In genomic region chrX:107389726-107390125, GRCh38 we compare ENCODE assay signal across 29 cellular contexts. TPM values are rescaled to one million over a fixed set of nuclear protein-coding genes. Genes with fewer than 3 reads are reported as not detected.
"Had no signal": no experiment of that assay in that cellular context is flagged by ENCODE, and none has a peak within 500 bp of the region (broad histone marks: within the 10 kb centered on the region; RNA-seq: fewer than 3 reads in every experiment).

No MANE protein-coding gene starts in this region.

- H3K4me1 ChIP-seq: colonic mucosa, esophagus muscularis mucosa, esophagus squamous epithelium, foreskin keratinocyte, gastrocnemius medialis, gastroesophageal sphincter, heart left ventricle, heart right ventricle had no signal

- H3K36me3 ChIP-seq: colonic mucosa, esophagus muscularis mucosa, esophagus squamous epithelium, gastrocnemius medialis, gastroesophageal sphincter, heart left ventricle, heart right ventricle had no signal

- ATAC-seq: effector memory CD8-positive, alpha-beta T cell; esophagus mucosa; foreskin keratinocyte; gastrocnemius medialis; gastroesophageal sphincter; heart left ventricle; heart right ventricle had no signal

- DNase-seq: colonic mucosa; cortex of kidney; dermis blood vessel endothelial cell; dorsolateral prefrontal cortex; effector CD4-positive, alpha-beta T cell; effector CD8-positive, alpha-beta T cell; effector memory CD4-positive, alpha-beta T cell; effector memory CD8-positive, alpha-beta T cell; endodermal cell; erythroblast; esophagus squamous epithelium; foreskin fibroblast; foreskin keratinocyte; foreskin melanocyte; gastrocnemius medialis; glutamatergic neuron; head of caudate nucleus; heart left ventricle; heart right ventricle had no signal

- H3K4me2 ChIP-seq: hepatocyte had no signal

- H3K9me3 ChIP-seq: colonic mucosa, gastrocnemius medialis, gastroesophageal sphincter had no signal

- H3K27ac ChIP-seq: colonic mucosa, coronary artery, dorsolateral prefrontal cortex, epithelial cell of prostate, esophagus muscularis mucosa, esophagus squamous epithelium, foreskin keratinocyte, gastrocnemius medialis, gastroesophageal sphincter, heart left ventricle, heart right ventricle, hepatocyte had no signal

- H3K4me3 ChIP-seq: colonic mucosa, coronary artery, dorsolateral prefrontal cortex, esophagus muscularis mucosa, esophagus squamous epithelium, gastrocnemius medialis, gastroesophageal sphincter, heart left ventricle, heart right ventricle, hepatocyte had no signal

- FAIRE-seq: colon, endometrium, endothelial cell of umbilical vein, frontal cortex had no signal

RNA-seq across cellular contexts. Expression of gene FRMPD3, which starts 59.7 kb away (rescaled TPM):
- polyA plus RNA-seq: endothelial cell of umbilical vein, foreskin keratinocyte, hepatocyte had no signal
